Comparison of ENCODE assay signal across 20 cellular contexts in genomic region chr9:78697653-78698052, GRCh38.
"Had no signal": no experiment of that assay in that cellular context is flagged by ENCODE, and none has a peak within 500 bp of the region (broad histone marks: within the 10 kb centered on the region; RNA-seq: fewer than 3 reads in every experiment).

No MANE protein-coding gene starts in this region.

- H3K4me3 Mint-ChIP-seq: activated CD8-positive, alpha-beta T cell treated with anti-CD3 and anti-CD28 coated beads for 36 hours; activated naive CD4-positive, alpha-beta T cell treated with anti-CD3 and anti-CD28 coated beads, Interleukin-2, amount 10 ng/mL, durations not matched to agents 7 days and 5 days; activated naive CD8-positive, alpha-beta T cell treated with anti-CD3 and anti-CD28 coated beads for 36 hours; activated T-cell treated with anti-CD3 and anti-CD28 coated beads, Interleukin-2, amount 50 U/mL, for 72 hours; T-helper 2 cell treated with Interferon-gamma antibody and Interleukin-4, amounts not matched to agents 5 μg/mL and 100 μg/mL, for 36 hours had no signal

- H3K4me1 Mint-ChIP-seq: activated naive CD4-positive, alpha-beta T cell treated with anti-CD3 and anti-CD28 coated beads, Interleukin-2, amount 10 ng/mL, durations not matched to agents 7 days and 5 days; activated naive CD8-positive, alpha-beta T cell treated with anti-CD3 and anti-CD28 coated beads for 36 hours had no signal

- H3K36me3 Mint-ChIP-seq: activated naive CD4-positive, alpha-beta T cell treated with anti-CD3 and anti-CD28 coated beads, Interleukin-2, amount 10 ng/mL, durations not matched to agents 7 days and 5 days; activated naive CD8-positive, alpha-beta T cell treated with anti-CD3 and anti-CD28 coated beads for 36 hours had no signal

- H3K9me3 Mint-ChIP-seq: activated naive CD4-positive, alpha-beta T cell treated with anti-CD3 and anti-CD28 coated beads, Interleukin-2, amount 10 ng/mL, durations not matched to agents 7 days and 5 days; activated naive CD8-positive, alpha-beta T cell treated with anti-CD3 and anti-CD28 coated beads for 36 hours; activated T-helper 2 cell treated with anti-CD3 and anti-CD28 coated beads, Interferon-gamma antibody, Interleukin-2, Interleukin-4, amounts not matched to agents 10 μg/mL and 5 μg/mL and 100 μg/mL, durations not matched to agents 14 hours and 24 hours and 36 hours; T-helper 2 cell treated with Interferon-gamma antibody and Interleukin-4, amounts not matched to agents 5 μg/mL and 100 μg/mL, for 36 hours had no signal

- ATAC-seq: activated CD4-positive, CD25-positive, alpha-beta regulatory T cell treated with anti-CD3 and anti-CD28 coated beads, Interleukin-2, amount 50 U/mL, for 24 hours; activated CD8-positive, alpha-beta T cell treated with anti-CD3 and anti-CD28 coated beads for 36 hours; activated T-cell treated with anti-CD3 and anti-CD28 coated beads, Interleukin-2, amount 50 U/mL, for 72 hours had no signal

- H3K27ac Mint-ChIP-seq: activated CD8-positive, alpha-beta T cell treated with anti-CD3 and anti-CD28 coated beads for 36 hours; activated naive CD4-positive, alpha-beta T cell treated with anti-CD3 and anti-CD28 coated beads, Interleukin-2, amount 10 ng/mL, durations not matched to agents 7 days and 5 days; activated naive CD8-positive, alpha-beta T cell treated with anti-CD3 and anti-CD28 coated beads for 36 hours; activated T-cell treated with anti-CD3 and anti-CD28 coated beads, Interleukin-2, amount 50 U/mL, for 72 hours; activated T-helper 2 cell treated with anti-CD3 and anti-CD28 coated beads, Interferon-gamma antibody, Interleukin-2, Interleukin-4, amounts not matched to agents 10 μg/mL and 5 μg/mL and 100 μg/mL, durations not matched to agents 14 hours and 24 hours and 36 hours; T-helper 2 cell treated with Interferon-gamma antibody and Interleukin-4, amounts not matched to agents 5 μg/mL and 100 μg/mL, for 36 hours had no signal

- DNase-seq: activated CD4-positive, alpha-beta T cell treated with anti-CD3 and anti-CD28 coated beads for 4 hours; activated CD8-positive, alpha-beta memory T cell treated with anti-CD3 and anti-CD28 coated beads, Interleukin-2, amount 50 U/mL, for 4 hours; activated CD8-positive, alpha-beta T cell treated with anti-CD3 and anti-CD28 coated beads for 36 hours; activated gamma-delta T cell treated with Interleukin-2 at 50 U/mL for 16 hours; activated naive CD4-positive, alpha-beta T cell treated with anti-CD3 and anti-CD28 coated beads, Interleukin-2, amount 10 ng/mL, durations not matched to agents 7 days and 5 days; activated naive CD8-positive, alpha-beta T cell treated with anti-CD3 and anti-CD28 coated beads for 36 hours; activated T-cell treated with anti-CD3 and anti-CD28 coated beads, Interleukin-2, amount 50 U/mL, for 72 hours; adrenal gland; anterior cingulate cortex; KG1; NCI-H1105 treated with DMSO at 0.1 percent for 48 hours; NCI-H1930; NCI-H2171 treated with DMSO at 0.1 percent for 48 hours; NCI-H226; NCI-H510A; NCI-H526 treated with DMSO at 0.1 percent for 48 hours; SIG-M5 had no signal

- H3K27me3 Mint-ChIP-seq: activated CD8-positive, alpha-beta T cell treated with anti-CD3 and anti-CD28 coated beads for 36 hours; activated naive CD4-positive, alpha-beta T cell treated with anti-CD3 and anti-CD28 coated beads, Interleukin-2, amount 10 ng/mL, durations not matched to agents 7 days and 5 days had no signal
